In the genomic region with DNA sequence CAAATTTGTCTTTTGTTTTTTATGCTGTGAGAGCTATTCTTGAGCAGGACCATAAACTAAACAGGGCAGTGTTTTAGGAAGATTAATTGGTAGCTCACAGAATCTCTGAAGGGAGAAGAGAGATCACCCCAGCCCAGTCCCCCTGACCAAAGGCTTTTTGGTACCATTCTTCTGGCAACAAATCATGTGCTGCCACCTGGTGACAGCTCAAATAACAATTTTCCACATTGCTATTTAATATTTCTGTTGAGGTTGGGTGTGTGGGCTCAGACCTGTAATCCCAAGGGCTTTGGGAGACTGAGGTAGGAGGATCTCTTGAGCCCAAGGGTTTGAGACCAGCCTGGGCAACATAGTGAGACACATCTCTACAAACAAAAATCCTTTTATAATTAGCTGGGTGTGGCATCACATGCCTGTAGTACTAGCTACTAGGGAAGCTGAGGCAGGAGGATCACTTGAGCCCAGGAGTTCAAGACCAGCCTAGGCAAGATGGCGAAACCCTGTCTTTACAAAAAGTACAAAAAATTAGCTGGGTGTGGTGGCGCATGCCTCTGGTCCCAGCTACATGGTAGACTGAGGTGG, we compare ENCODE assay signal across 8 cellular contexts. TPM values are rescaled to one million over a fixed set of nuclear protein-coding genes. Genes with fewer than 3 reads are reported as not detected.
DNase-seq lines count a peak whose midpoint lies in the region; ATAC-seq and TF ChIP-seq lines count a peak whose summit lies in the region.

No MANE protein-coding gene starts in this region.

- intact Hi-C loops in CD4-positive, alpha-beta T cell (cut with DNase I, micrococcal nuclease) = loop anchor here (1.0 to 10.0 kb wide), 9 partner anchors 133 to 861 kb away; a partner anchor contains a TSS

- no peaks in the 10 kb centered on the region for H3K36me3 ChIP-seq in GM23338 (ENCODE audit: insufficient read depth)

- peaks cover 5% of the 10 kb centered on the region for H3K4me1 Mint-ChIP-seq in CD4-positive, alpha-beta T cell (ENCODE audit: low read depth)
- H3K4me1 Mint-ChIP-seq in GM23338 = peaks cover 5% of the 10 kb centered on the region; the same call in 2 of the 3 replicates
- peaks cover 9% of the 10 kb centered on the region for H3K4me1 Mint-ChIP-seq in activated T-cell treated with anti-CD3 and anti-CD28 coated beads, Interleukin-2, amount 50 U/mL, for 24 hours (ENCODE audit: low read depth)

- no peak overlapping the region for H3K4me3 ChIP-seq in GM23338

- H3K27me3 ChIP-seq in CD4-positive, alpha-beta T cell (ENCODE audit: control insufficient read depth, insufficient read depth, low read length) = no peaks in the 10 kb centered on the region
- H3K27me3 ChIP-seq in GM23338 (ENCODE audit: insufficient read depth) = peaks cover 8% of the 10 kb centered on the region; the same call in 1 of the 2 replicates

- no peaks in the 10 kb centered on the region for H3K36me3 Mint-ChIP-seq in CD4-positive, alpha-beta T cell (ENCODE audit: low read depth)
- peaks cover 13% of the 10 kb centered on the region for H3K36me3 Mint-ChIP-seq in GM23338 (ENCODE audit: low read depth)
- H3K36me3 Mint-ChIP-seq in activated T-cell treated with anti-CD3 and anti-CD28 coated beads, Interleukin-2, amount 50 U/mL, for 24 hours (ENCODE audit: low read depth) = peaks cover 2% of the 10 kb centered on the region

- peaks cover 12% of the 10 kb centered on the region for H3K79me2 ChIP-seq in GM23338 (replicated peaks; ENCODE audit: insufficient read depth)

- H3K9me2 ChIP-seq in GM23338 (ENCODE audit: insufficient read depth) = no peaks in the 10 kb centered on the region

- H3K4me3 Mint-ChIP-seq in CD4-positive, alpha-beta T cell = peak overlapping the region; percentile 42
- H3K4me3 Mint-ChIP-seq in GM23338 = no peak overlapping the region
- H3K4me3 Mint-ChIP-seq in activated T-cell treated with anti-CD3 and anti-CD28 coated beads, Interleukin-2, amount 50 U/mL, for 24 hours = no peak overlapping the region

- H2AFZ ChIP-seq in GM23338 = no peak overlapping the region

- no peak for ATAC-seq in CD4-positive, alpha-beta T cell (ENCODE audit: poor library complexity)
- ATAC-seq in GM23338 = no peak
- ATAC-seq in GM21737 (IDR thresholded peaks at IDR 0.05; ENCODE audit: unreplicated experiment) = no peak

- peak; percentile 68 for TF ChIP-seq CTCF in CD4-positive, alpha-beta T cell (IDR thresholded peaks at IDR 0.05)
- TF ChIP-seq CTCF in GM23338 (conservative IDR thresholded peaks at IDR 0.05; ENCODE audit: low read depth in 2 of 2) = peak; percentile 75 to 84

- no peak overlapping the region for H3K4me2 ChIP-seq in GM23338

- no peaks in the 10 kb centered on the region for H3K9me3 ChIP-seq in CD4-positive, alpha-beta T cell (ENCODE audit: control insufficient read depth, low read length)

- DNase-seq in CD4-positive, alpha-beta T cell = peak in 9 of 10 experiments; percentile 23 to 45 (median 28)
- DNase-seq in GM23338 (ENCODE audit: low spot score) = peak; percentile 77
- DNase-seq in NCI-H69 (lab: John Stamatoyannopoulos, UW) = peak; percentile 58
- DNase-seq in activated T-cell treated with anti-CD3 and anti-CD28 coated beads, Interleukin-2, amount 50 U/mL, for 24 hours = no peak
- DNase-seq in fibroblast of peridontal ligament (ENCODE audit: extremely low read depth) = peak; percentile 70
- DNase-seq in putamen (ENCODE audit: low spot score) = peak; percentile 57
- DNase-seq in HPDE6-E6E7 (ENCODE audit: extremely low spot score) = no peak

- H3F3A ChIP-seq in GM23338 (replicated peaks; ENCODE audit: low read depth) = peaks cover 3% of the 10 kb centered on the region; the same call in 1 of the 2 replicates

- H3K27ac Mint-ChIP-seq in CD4-positive, alpha-beta T cell = no peak overlapping the region
- H3K27ac Mint-ChIP-seq in GM23338 = no peak overlapping the region
- peak overlapping the region; percentile 11 for H3K27ac Mint-ChIP-seq in activated T-cell treated with anti-CD3 and anti-CD28 coated beads, Interleukin-2, amount 50 U/mL, for 24 hours

- H4K20me1 ChIP-seq in GM23338 (replicated peaks; ENCODE audit: insufficient read depth) = 0 out of 2 replicates have a peak, but pooled peaks cover 3% of the 10 kb centered on the region

- peaks cover 7% of the 10 kb centered on the region; the same call in 1 of the 2 replicates for H3K4me1 ChIP-seq in GM23338 (ENCODE audit: insufficient read depth)

- no peak overlapping the region for H3K27ac ChIP-seq in CD4-positive, alpha-beta T cell (ENCODE audit: low read depth, low read length)
- no peak overlapping the region for H3K27ac ChIP-seq in GM23338 (ENCODE audit: low read depth)

- no peaks in the 10 kb centered on the region for H3K27me3 Mint-ChIP-seq in CD4-positive, alpha-beta T cell
- H3K27me3 Mint-ChIP-seq in GM23338 (ENCODE audit: insufficient read depth, low read depth, poor library complexity) = peaks cover 2% of the 10 kb centered on the region
- no peaks in the 10 kb centered on the region for H3K27me3 Mint-ChIP-seq in activated T-cell treated with anti-CD3 and anti-CD28 coated beads, Interleukin-2, amount 50 U/mL, for 24 hours

- no peaks in the 10 kb centered on the region for H3K9me3 Mint-ChIP-seq in CD4-positive, alpha-beta T cell
- peaks cover 11% of the 10 kb centered on the region for H3K9me3 Mint-ChIP-seq in GM23338
- no peaks in the 10 kb centered on the region for H3K9me3 Mint-ChIP-seq in activated T-cell treated with anti-CD3 and anti-CD28 coated beads, Interleukin-2, amount 50 U/mL, for 24 hours

- CTCF ChIA-PET in CD4-positive, alpha-beta T cell (lab: Charles Lee) = interaction anchor here (0.7 to 3.3 kb wide), 14 partner anchors 19 to 764 kb away, joined by 3 to 20 read pairs (median 4); a partner anchor contains a TSS

- POLR2A ChIA-PET in CD4-positive, alpha-beta T cell (lab: Charles Lee) = interaction anchor here (0.5 to 6.2 kb wide), 10 partner anchors 9 to 771 kb away, joined by 3 to 76 read pairs (median 6); a partner anchor contains a TSS

TF ChIP-seq in GM23338, 12 proteins besides CTCF, POLR2A, EP300 and RAD21:
- TF ChIP-seq ZNF114 (CRISPR knock-in tag; IDR thresholded peaks at IDR 0.05) (no peak), POLR2AphosphoS5 (IDR thresholded peaks at IDR 0.05; ENCODE audit: low read depth) (no peak), CREB1 (CRISPR knock-in tag; IDR thresholded peaks at IDR 0.05; ENCODE audit: low read depth) (no peak), NANOG (IDR thresholded peaks at IDR 0.05; ENCODE audit: borderline replicate concordance) (no peak)

RNA-seq across cellular contexts. Expression of a gene that starts 2.2 kb away (rescaled TPM):
- total RNA-seq in CD4-positive, alpha-beta T cell = 1 to 10 TPM; 2.8 to 3.4 TPM
- total RNA-seq in GM23338 (2014; rRNA removed; shearing (Covaris generic)) = 11.4 and 14.0 TPM in 2 replicates
- polyA plus RNA-seq in GM23338 (2016; fragmentation: Nextera tagmentation; extraction: Ambion mirVana) = 5.2 and 6.0 TPM in 2 replicates

RNA-seq across cellular contexts. Expression of a gene that starts 6.7 kb away (rescaled TPM):
- total RNA-seq in CD4-positive, alpha-beta T cell = under 1 TPM; 0.42 to 0.58 TPM
- 1.2 and 1.6 TPM in 2 replicates for total RNA-seq in GM23338 (2014; rRNA removed; shearing (Covaris generic))
- 4.5 and 4.6 TPM in 2 replicates for polyA plus RNA-seq in GM23338 (2016; fragmentation: Nextera tagmentation; extraction: Ambion mirVana)

RNA-seq across cellular contexts. Expression of a gene that starts 6.9 kb away (rescaled TPM):
- total RNA-seq in CD4-positive, alpha-beta T cell = under 1 TPM; 0.27 to 0.81 TPM
- total RNA-seq in GM23338 (2014; rRNA removed; shearing (Covaris generic)) = 3.0 and 3.7 TPM in 2 replicates
- polyA plus RNA-seq in GM23338 (2016; fragmentation: Nextera tagmentation; extraction: Ambion mirVana) = 4.6 and 4.9 TPM in 2 replicates

RNA-seq across cellular contexts. Expression of a gene that starts 28.5 kb away (rescaled TPM):
- 10 to 100 TPM; 18.1 to 24.1 TPM for total RNA-seq in CD4-positive, alpha-beta T cell
- 1,070 and 1,109 TPM in 2 replicates for total RNA-seq in GM23338 (2014; rRNA removed; shearing (Covaris generic))
- 2,149 and 2,351 TPM in 2 replicates for polyA plus RNA-seq in GM23338 (2016; fragmentation: Nextera tagmentation; extraction: Ambion mirVana)

RNA-seq across cellular contexts. Expression of a gene that starts 57.4 kb away (rescaled TPM):
- total RNA-seq in CD4-positive, alpha-beta T cell = 10 to 100 TPM; 25.3 to 31.0 TPM
- 172 and 186 TPM in 2 replicates for total RNA-seq in GM23338 (2014; rRNA removed; shearing (Covaris generic))
- 275 and 293 TPM in 2 replicates for polyA plus RNA-seq in GM23338 (2016; fragmentation: Nextera tagmentation; extraction: Ambion mirVana)

Comparison
In these comparisons a context has a peak if more than half of its experiments do, and no peak if none do; other contexts are left out.
1. DNase-seq: peak in CD4-positive, alpha-beta T cell (9 of 10), GM23338 (single experiment), NCI-H69 (single experiment), fibroblast of peridontal ligament (single experiment) and putamen (single experiment); none in activated T-cell treated with anti-CD3 and anti-CD28 coated beads, Interleukin-2, amount 50 U/mL, for 24 hours (single experiment) and HPDE6-E6E7 (single experiment).